Comparison of ENCODE assay signal across 8 cellular contexts in the genomic region with DNA sequence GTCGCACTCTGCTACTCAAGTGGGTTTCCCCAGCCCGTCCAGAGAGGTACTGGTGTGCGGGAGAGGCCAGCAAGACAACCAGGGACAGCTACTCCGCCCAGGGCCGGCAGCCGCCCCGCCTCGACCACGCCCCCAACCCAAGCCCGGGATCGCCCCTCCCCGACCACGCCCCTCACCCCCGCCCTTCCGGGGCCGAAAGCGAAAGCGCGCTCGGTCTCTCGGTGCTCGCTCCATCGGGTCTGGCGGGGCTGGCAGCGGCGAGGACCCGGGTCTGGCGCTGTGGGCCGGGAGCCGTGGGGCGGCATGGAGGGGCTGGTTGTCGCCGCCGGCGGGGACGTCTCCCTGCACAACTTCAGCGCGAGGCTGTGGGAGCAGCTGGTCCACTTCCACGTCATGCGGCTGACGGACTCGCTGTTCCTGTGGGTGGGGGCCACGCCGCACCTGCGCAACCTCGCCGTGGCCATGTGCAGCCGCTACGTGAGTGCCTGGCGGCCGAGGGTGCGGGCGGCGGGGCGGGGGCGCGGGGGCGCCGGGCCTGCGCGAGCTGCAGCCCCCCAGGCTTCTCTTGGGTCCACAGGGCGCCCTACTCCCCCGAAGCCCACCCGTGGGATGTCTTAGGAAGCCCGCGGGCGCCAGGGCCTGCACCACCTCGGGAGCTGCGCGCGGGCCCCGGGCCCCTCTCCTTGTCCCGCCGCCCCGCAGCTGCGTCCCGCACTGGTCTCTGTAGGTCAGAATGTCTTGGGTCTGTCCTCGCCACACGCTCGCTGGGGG. TPM values are rescaled to one million over a fixed set of nuclear protein-coding genes. Genes with fewer than 3 reads are reported as not detected.
DNase-seq lines count a peak whose midpoint lies in the region; ATAC-seq and TF ChIP-seq lines count a peak whose summit lies in the region.

A gene with protein sequence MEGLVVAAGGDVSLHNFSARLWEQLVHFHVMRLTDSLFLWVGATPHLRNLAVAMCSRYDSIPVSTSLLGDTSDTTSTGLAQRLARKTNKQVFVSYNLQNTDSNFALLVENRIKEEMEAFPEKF (plus strand): TSS at position 228 of the 771 bp plus-strand sequence. CDS start 76 bp downstream, at position 304.

- no peak for TF ChIP-seq CTCF in VCaP (conservative IDR thresholded peaks at IDR 0.05)

- in situ Hi-C loops in T47D (cut with HindIII; ENCODE audit: low pct_unique_long_range_greater_than_20kb, low sequenced_read_pairs) = no loop called here

- H3K79me2 ChIP-seq in ACC112 (ENCODE audit: control insufficient read depth, insufficient read depth, low read length, unreplicated experiment) = peaks cover 48% of the 10 kb centered on the region

- H3K9me3 ChIP-seq in iPS-20b (ENCODE audit: insufficient read depth, low read depth, low read length) (no peaks in the 10 kb centered on the region), skeletal muscle tissue (ENCODE audit: control insufficient read depth in 3 of 3, low read length in 3 of 3) (no peaks in the 10 kb centered on the region)

- H3K9ac ChIP-seq in iPS-20b (ENCODE audit: low read depth, low read length) (peak within 1 kb of the TSS; percentile 80), skeletal muscle tissue (ENCODE audit: low read depth in 1 of 3, low read length in 3 of 3) (peak within 1 kb of the TSS; percentile 81 to 88 (median 84))

- DNase-seq in NCI-H2196 (lab: John Stamatoyannopoulos, UW; ENCODE audit: unreplicated experiment) = peak; percentile 90
- DNase-seq in T47D (ENCODE audit: low read depth in 1 of 2, low spot score in 1 of 2) = peak; percentile 92 to 93

- no peaks in the 10 kb centered on the region for H3K36me3 ChIP-seq in ACC112 (ENCODE audit: insufficient read depth, low read length)
- peaks cover 24% of the 10 kb centered on the region for H3K36me3 ChIP-seq in iPS-20b (ENCODE audit: insufficient read depth, low read depth, low read length)
- H3K36me3 ChIP-seq in skeletal muscle tissue (ENCODE audit: control insufficient read depth in 3 of 3, insufficient read depth in 3 of 3, low read length in 3 of 3) = peaks cover 4 to 5% (median 5%) of the 10 kb centered on the region in 3 donors

- H3K4me1 ChIP-seq in ACC112 (ENCODE audit: control insufficient read depth, insufficient read depth, low read length, unreplicated experiment) (peaks cover 12% of the 10 kb centered on the region), iPS-20b (ENCODE audit: insufficient read depth, low read length) (peaks cover 9% of the 10 kb centered on the region), skeletal muscle tissue (ENCODE audit: control insufficient read depth in 3 of 3, insufficient read depth in 3 of 3, low read length in 3 of 3) (peaks cover 32 to 43% (median 42%) of the 10 kb centered on the region in 3 donors)

- H2AFZ ChIP-seq in ACC112 (ENCODE audit: low read length, unreplicated experiment) = peak within 1 kb of the TSS; percentile 89

- H3K27ac ChIP-seq in ACC112 (ENCODE audit: low read depth, low read length) (no peak within 1 kb of the TSS), VCaP (peak within 1 kb of the TSS; percentile 77), iPS-20b (ENCODE audit: low read length) (no peak within 1 kb of the TSS), skeletal muscle tissue (ENCODE audit: low read depth, low read length) (peak within 1 kb of the TSS; percentile 70)

- H3K27me3 ChIP-seq in ACC112 (ENCODE audit: insufficient read depth, low read length) = 0 out of 2 replicates have a peak, but pooled peaks cover 3% of the 10 kb centered on the region
- no peaks in the 10 kb centered on the region for H3K27me3 ChIP-seq in iPS-20b (ENCODE audit: insufficient read depth, low read length)
- H3K27me3 ChIP-seq in skeletal muscle tissue (ENCODE audit: control insufficient read depth in 3 of 3, insufficient read depth in 3 of 3, low read length in 3 of 3) = no peaks in the 10 kb centered on the region

- ATAC-seq in GM18870 (IDR thresholded peaks at IDR 0.05; ENCODE audit: unreplicated experiment) (peak; percentile 47), HG03103 (IDR thresholded peaks at IDR 0.05; ENCODE audit: low read depth, unreplicated experiment) (peak; percentile 85)

- H3K4me3 ChIP-seq in ACC112 (ENCODE audit: low read depth, low read length) (peak within 1 kb of the TSS; percentile 83), iPS-20b (ENCODE audit: low read length) (peak within 1 kb of the TSS; percentile 78), skeletal muscle tissue (ENCODE audit: low read length in 3 of 3) (peak within 1 kb of the TSS; percentile 93 to 97 (median 96))

RNA-seq across cellular contexts. Expression of the gene that starts here (rescaled TPM):
- 16.7 TPM for total RNA-seq in skeletal muscle tissue

Comparison
In these comparisons a context has a peak if more than half of its experiments do, and no peak if none do; other contexts are left out.
1. H3K27ac ChIP-seq: peak in VCaP (single experiment) and skeletal muscle tissue (single experiment); none in ACC112 (single experiment) and iPS-20b (single experiment).
2. Peak in every context shown above with its lines, with median percentiles within 50 percentile points of each other: H3K4me3 ChIP-seq.